In the genomic region with DNA sequence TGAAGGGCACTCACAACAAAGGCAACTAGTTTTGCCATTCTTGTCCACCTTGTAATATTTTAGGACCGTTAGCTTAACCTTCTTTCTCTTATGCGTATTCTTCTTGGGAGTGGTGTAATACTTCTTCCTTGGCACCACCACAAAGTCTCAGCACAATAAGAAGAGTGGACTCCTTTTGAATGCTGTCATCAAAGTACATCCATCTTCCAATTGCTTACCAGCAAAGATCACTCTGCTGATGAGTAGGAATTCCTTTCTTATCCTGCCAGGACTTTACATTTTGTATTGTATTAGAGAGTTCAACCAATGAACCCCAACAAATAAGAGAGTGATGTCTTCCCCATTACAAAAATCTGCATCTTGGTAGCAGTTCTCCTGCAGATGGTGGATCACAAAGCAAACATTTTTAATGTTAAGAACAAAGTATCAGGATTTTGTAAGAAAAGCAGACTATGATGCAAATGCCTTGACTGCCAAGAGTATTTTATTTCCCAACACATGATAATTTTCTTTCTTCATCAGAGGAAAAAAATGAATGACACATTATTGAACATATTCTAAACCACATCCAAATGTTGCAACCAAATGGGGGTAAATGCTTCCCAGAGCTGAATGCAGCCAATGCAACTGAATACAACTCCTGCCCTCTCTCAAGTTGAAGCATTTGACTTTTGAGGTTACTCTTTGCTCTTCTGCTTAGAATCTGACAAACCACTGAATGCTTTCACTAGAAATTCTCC, we compare ENCODE assay signal across 2 cellular contexts.
TF ChIP-seq lines count a peak whose summit lies in the region.

No MANE protein-coding gene starts in this region.

TF ChIP-seq in SK-N-SH, 30 proteins besides CTCF, POLR2A, EP300 and RAD21:
- TF ChIP-seq TCF12 (IDR thresholded peaks at IDR 0.05) (peak; percentile 12; the same call in 1 of the 2 replicates), SIN3A (IDR thresholded peaks at IDR 0.05; ENCODE audit: borderline replicate concordance, low read depth, low read length) (no peak), FOSL2 (IDR thresholded peaks at IDR 0.05; ENCODE audit: borderline replicate concordance, low read depth) (peak; percentile 4; the same call in 1 of the 2 replicates)
- TF ChIP-seq, protein P1, sequence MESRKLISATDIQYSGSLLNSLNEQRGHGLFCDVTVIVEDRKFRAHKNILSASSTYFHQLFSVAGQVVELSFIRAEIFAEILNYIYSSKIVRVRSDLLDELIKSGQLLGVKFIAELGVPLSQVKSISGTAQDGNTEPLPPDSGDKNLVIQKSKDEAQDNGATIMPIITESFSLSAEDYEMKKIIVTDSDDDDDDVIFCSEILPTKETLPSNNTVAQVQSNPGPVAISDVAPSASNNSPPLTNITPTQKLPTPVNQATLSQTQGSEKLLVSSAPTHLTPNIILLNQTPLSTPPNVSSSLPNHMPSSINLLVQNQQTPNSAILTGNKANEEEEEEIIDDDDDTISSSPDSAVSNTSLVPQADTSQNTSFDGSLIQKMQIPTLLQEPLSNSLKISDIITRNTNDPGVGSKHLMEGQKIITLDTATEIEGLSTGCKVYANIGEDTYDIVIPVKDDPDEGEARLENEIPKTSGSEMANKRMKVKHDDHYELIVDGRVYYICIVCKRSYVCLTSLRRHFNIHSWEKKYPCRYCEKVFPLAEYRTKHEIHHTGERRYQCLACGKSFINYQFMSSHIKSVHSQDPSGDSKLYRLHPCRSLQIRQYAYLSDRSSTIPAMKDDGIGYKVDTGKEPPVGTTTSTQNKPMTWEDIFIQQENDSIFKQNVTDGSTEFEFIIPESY (IDR thresholded peaks at IDR 0.05; ENCODE audit: borderline replicate concordance, low read depth): no peak
TF ChIP-seq in SK-N-SH: peak in this region for 2.

TF ChIP-seq in SK-N-SH treated with all-trans-retinoic acid at 6 μM for 48 hours, 23 proteins besides CTCF, POLR2A, EP300 and RAD21:
- TF ChIP-seq GLIS3 (CRISPR knock-in tag; IDR thresholded peaks at IDR 0.05) (no peak), RARB (CRISPR knock-in tag; IDR thresholded peaks at IDR 0.05) (no peak), BACH2 (CRISPR knock-in tag; IDR thresholded peaks at IDR 0.05; ENCODE audit: borderline replicate concordance) (no peak)
- TF ChIP-seq, protein P2, sequence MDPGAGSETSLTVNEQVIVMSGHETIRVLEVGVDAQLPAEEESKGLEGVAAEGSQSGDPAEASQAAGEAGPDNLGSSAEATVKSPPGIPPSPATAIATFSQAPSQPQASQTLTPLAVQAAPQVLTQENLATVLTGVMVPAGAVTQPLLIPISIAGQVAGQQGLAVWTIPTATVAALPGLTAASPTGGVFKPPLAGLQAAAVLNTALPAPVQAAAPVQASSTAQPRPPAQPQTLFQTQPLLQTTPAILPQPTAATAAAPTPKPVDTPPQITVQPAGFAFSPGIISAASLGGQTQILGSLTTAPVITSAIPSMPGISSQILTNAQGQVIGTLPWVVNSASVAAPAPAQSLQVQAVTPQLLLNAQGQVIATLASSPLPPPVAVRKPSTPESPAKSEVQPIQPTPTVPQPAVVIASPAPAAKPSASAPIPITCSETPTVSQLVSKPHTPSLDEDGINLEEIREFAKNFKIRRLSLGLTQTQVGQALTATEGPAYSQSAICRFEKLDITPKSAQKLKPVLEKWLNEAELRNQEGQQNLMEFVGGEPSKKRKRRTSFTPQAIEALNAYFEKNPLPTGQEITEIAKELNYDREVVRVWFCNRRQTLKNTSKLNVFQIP (CRISPR knock-in tag; IDR thresholded peaks at IDR 0.05; ENCODE audit: borderline replicate concordance, low read depth): no peak
